Comparison of ENCODE assay signal across 1 cellular context in genomic region chr17:43760254-43760852, GRCh38.
TF ChIP-seq lines count a peak whose summit lies in the region.

No MANE protein-coding gene starts in this region.

TF ChIP-seq in HEK293, 187 proteins besides CTCF, POLR2A, EP300 and RAD21 (continued from another document and continues in another):
- TF ChIP-seq ZNF426 (tag by site-specific recombination; IDR thresholded peaks at IDR 0.05) (no peak), ZNF2 (tag by site-specific recombination; IDR thresholded peaks at IDR 0.05) (peak; percentile 76; the same call in 1 of the 2 replicates), ZBTB44 (tag by site-specific recombination; IDR thresholded peaks at IDR 0.05) (0 out of 2 replicates have a peak, but pooled peaks have one; percentile 46), ZNF133 (tag by site-specific recombination; IDR thresholded peaks at IDR 0.05) (no peak), ZNF558 (tag by site-specific recombination; IDR thresholded peaks at IDR 0.05) (no peak), ZNF366 (tag by site-specific recombination; conservative IDR thresholded peaks at IDR 0.05) (no peak; the same call in 1 of the 2 replicates), ZNF362 (tag by site-specific recombination; IDR thresholded peaks at IDR 0.05) (no peak), ZNF654 (tag by site-specific recombination; IDR thresholded peaks at IDR 0.05; ENCODE audit: low read depth) (peak; percentile 100), IKZF3 (tag by site-specific recombination; IDR thresholded peaks at IDR 0.05) (peak; percentile 74), SALL2 (tag by site-specific recombination; IDR thresholded peaks at IDR 0.05; ENCODE audit: borderline replicate concordance) (no peak), KLF7 (tag by site-specific recombination; IDR thresholded peaks at IDR 0.05; ENCODE audit: borderline replicate concordance) (no peak), ZNF692 (tag by site-specific recombination; IDR thresholded peaks at IDR 0.05) (peak; percentile 82), ZNF433 (tag by site-specific recombination; IDR thresholded peaks at IDR 0.05; ENCODE audit: low read depth) (no peak), ZNF394 (tag by site-specific recombination; IDR thresholded peaks at IDR 0.05; ENCODE audit: borderline replicate concordance) (peak; percentile 58; the same call in 1 of the 2 replicates), ZNF600 (tag by site-specific recombination; IDR thresholded peaks at IDR 0.05) (peak; percentile 52; the same call in 1 of the 2 replicates), PRDM1 (tag by site-specific recombination; IDR thresholded peaks at IDR 0.05) (peak; percentile 55), ZNF660 (tag by site-specific recombination; IDR thresholded peaks at IDR 0.05) (peak; percentile 91), HOXC10 (CRISPR knock-in tag; IDR thresholded peaks at IDR 0.05) (no peak), SP7 (tag by site-specific recombination; IDR thresholded peaks at IDR 0.05) (peak; percentile 72), HIC1 (tag by site-specific recombination; IDR thresholded peaks at IDR 0.05) (no peak), ZNF658 (tag by site-specific recombination; IDR thresholded peaks at IDR 0.05) (no peak), ZNF292 (tag by site-specific recombination; IDR thresholded peaks at IDR 0.05; ENCODE audit: borderline replicate concordance, low read depth) (no peak), ZFP69B (tag by site-specific recombination; IDR thresholded peaks at IDR 0.05) (no peak), ZNF24 (tag by site-specific recombination; IDR thresholded peaks at IDR 0.05) (no peak), ZNF214 (tag by site-specific recombination; IDR thresholded peaks at IDR 0.05; ENCODE audit: borderline replicate concordance) (no peak), ZNF140 (tag by site-specific recombination; IDR thresholded peaks at IDR 0.05) (no peak), TRIM28 (IDR thresholded peaks at IDR 0.05; ENCODE audit: borderline replicate concordance, low read length) (0 out of 2 replicates have a peak, but pooled peaks have one; percentile 39), ZNF629 (tag by site-specific recombination; IDR thresholded peaks at IDR 0.05) (peak; percentile 57; the same call in 1 of the 2 replicates), GLIS2 (tag by site-specific recombination; IDR thresholded peaks at IDR 0.05) (peak; percentile 39), PRDM2 (tag by site-specific recombination; IDR thresholded peaks at IDR 0.05; ENCODE audit: borderline replicate concordance) (no peak), KLF16 (tag by site-specific recombination; IDR thresholded peaks at IDR 0.05) (no peak), INSM2 (tag by site-specific recombination; IDR thresholded peaks at IDR 0.05) (no peak), SP2 (tag by site-specific recombination; IDR thresholded peaks at IDR 0.05) (no peak), ZNF391 (tag by site-specific recombination; IDR thresholded peaks at IDR 0.05; ENCODE audit: borderline replicate concordance, low read depth) (peak; percentile 77; the same call in 1 of the 2 replicates), EGR2 (tag by site-specific recombination; IDR thresholded peaks at IDR 0.05; ENCODE audit: low read depth) (no peak), ZNF324 (tag by site-specific recombination; IDR thresholded peaks at IDR 0.05) (0 out of 2 replicates have a peak, but pooled peaks have one; percentile 53), ZSCAN30 (tag by site-specific recombination; IDR thresholded peaks at IDR 0.05) (peak; percentile 89; the same call in 1 of the 2 replicates), ZNF157 (tag by site-specific recombination; IDR thresholded peaks at IDR 0.05) (peak; percentile 90), ZNF335 (tag by site-specific recombination; conservative IDR thresholded peaks at IDR 0.05) (no peak), ZBTB20 (tag by site-specific recombination; IDR thresholded peaks at IDR 0.05) (0 out of 2 replicates have a peak, but pooled peaks have one; percentile 25), ZEB2 (tag by site-specific recombination; IDR thresholded peaks at IDR 0.05) (peak; percentile 80)
- TF ChIP-seq, protein P1, sequence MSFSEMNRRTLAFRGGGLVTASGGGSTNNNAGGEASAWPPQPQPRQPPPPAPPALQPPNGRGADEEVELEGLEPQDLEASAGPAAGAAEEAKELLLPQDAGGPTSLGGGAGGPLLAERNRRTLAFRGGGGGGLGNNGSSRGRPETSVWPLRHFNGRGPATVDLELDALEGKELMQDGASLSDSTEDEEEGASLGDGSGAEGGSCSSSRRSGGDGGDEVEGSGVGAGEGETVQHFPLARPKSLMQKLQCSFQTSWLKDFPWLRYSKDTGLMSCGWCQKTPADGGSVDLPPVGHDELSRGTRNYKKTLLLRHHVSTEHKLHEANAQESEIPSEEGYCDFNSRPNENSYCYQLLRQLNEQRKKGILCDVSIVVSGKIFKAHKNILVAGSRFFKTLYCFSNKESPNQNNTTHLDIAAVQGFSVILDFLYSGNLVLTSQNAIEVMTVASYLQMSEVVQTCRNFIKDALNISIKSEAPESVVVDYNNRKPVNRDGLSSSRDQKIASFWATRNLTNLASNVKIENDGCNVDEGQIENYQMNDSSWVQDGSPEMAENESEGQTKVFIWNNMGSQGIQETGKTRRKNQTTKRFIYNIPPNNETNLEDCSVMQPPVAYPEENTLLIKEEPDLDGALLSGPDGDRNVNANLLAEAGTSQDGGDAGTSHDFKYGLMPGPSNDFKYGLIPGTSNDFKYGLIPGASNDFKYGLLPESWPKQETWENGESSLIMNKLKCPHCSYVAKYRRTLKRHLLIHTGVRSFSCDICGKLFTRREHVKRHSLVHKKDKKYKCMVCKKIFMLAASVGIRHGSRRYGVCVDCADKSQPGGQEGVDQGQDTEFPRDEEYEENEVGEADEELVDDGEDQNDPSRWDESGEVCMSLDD (tag by site-specific recombination; IDR thresholded peaks at IDR 0.05) = no peak
- TF ChIP-seq, protein P2, sequence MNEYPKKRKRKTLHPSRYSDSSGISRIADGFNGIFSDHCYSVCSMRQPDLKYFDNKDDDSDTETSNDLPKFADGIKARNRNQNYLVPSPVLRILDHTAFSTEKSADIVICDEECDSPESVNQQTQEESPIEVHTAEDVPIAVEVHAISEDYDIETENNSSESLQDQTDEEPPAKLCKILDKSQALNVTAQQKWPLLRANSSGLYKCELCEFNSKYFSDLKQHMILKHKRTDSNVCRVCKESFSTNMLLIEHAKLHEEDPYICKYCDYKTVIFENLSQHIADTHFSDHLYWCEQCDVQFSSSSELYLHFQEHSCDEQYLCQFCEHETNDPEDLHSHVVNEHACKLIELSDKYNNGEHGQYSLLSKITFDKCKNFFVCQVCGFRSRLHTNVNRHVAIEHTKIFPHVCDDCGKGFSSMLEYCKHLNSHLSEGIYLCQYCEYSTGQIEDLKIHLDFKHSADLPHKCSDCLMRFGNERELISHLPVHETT (tag by site-specific recombination; IDR thresholded peaks at IDR 0.05) = peak; percentile 55
